Comparison of ENCODE assay signal across 16 cellular contexts in the genomic region with DNA sequence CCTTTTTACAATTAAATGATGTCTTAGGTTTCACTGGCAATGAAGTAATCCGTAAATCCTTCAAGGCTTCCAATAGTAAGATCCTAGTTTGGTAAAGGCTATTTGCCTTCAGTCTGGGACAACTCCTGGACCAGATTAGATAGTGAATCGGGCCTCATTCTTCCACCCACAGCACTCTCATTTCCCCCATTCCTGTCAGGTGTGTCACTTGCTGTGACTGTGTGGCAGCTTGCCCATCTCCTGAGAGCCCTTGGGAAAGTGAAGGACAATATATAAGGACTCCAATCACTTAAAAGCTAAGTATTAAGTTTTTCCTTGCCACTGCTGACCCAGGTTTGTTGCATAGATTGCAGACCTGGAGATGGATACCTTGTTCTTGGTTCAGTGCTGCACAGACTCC. TPM values are rescaled to one million over a fixed set of nuclear protein-coding genes. Genes with fewer than 3 reads are reported as not detected.
DNase-seq lines count a peak whose midpoint lies in the region; ATAC-seq and TF ChIP-seq lines count a peak whose summit lies in the region.
"Had no signal": no experiment of that assay in that cellular context is flagged by ENCODE, and none has a peak within 500 bp of the region (broad histone marks: within the 10 kb centered on the region; RNA-seq: fewer than 3 reads in every experiment).

No MANE protein-coding gene starts in this region.

- no peaks in the 10 kb centered on the region for H3K9me3 ChIP-seq in smooth muscle cell (replicated peaks; ENCODE audit: low read depth)
- H3K9me3 ChIP-seq in CD4-positive, alpha-beta memory T cell (ENCODE audit: control insufficient read depth in 1 of 2, low read length in 2 of 2) = no peaks in the 10 kb centered on the region
- H3K9me3 ChIP-seq: esophagus squamous epithelium had no signal

- H3F3A ChIP-seq in smooth muscle cell (ENCODE audit: low read depth) = no peaks in the 10 kb centered on the region

- TF ChIP-seq CTCF in RWPE1 (conservative IDR thresholded peaks at IDR 0.05; ENCODE audit: low read depth) = no peak
- TF ChIP-seq CTCF in fibroblast of the aortic adventitia (IDR thresholded peaks at IDR 0.05; ENCODE audit: insufficient read depth, low read length) = no peak
- no peak for TF ChIP-seq CTCF in smooth muscle cell (IDR thresholded peaks at IDR 0.05; ENCODE audit: borderline replicate concordance, insufficient read depth, poor library complexity, severe bottlenecking)
- no peak for TF ChIP-seq CTCF in lower leg skin (IDR thresholded peaks at IDR 0.05)

- WGBS in smooth muscle cell (ENCODE audit: low lambda C conversion rate) = 44% methylated on average over 2 of the region's 2 CpGs
- 67 to 70% methylated on average over 2 of the region's 2 CpGs for WGBS in lower leg skin, 2 donors

- H3K27ac Mint-ChIP-seq in CD4-positive, alpha-beta memory T cell = no peak overlapping the region
- H3K27ac Mint-ChIP-seq in natural killer cell treated with Interleukin-12 subunit alpha and Interleukin-12 subunit beta and Interleukin-15 and Interleukin-18, amount 100 ng/mL, for 72 hours = no peak overlapping the region

- no peak overlapping the region for H3K4me3 Mint-ChIP-seq in CD4-positive, alpha-beta memory T cell
- no peak overlapping the region for H3K4me3 Mint-ChIP-seq in natural killer cell treated with Interleukin-12 subunit alpha and Interleukin-12 subunit beta and Interleukin-15 and Interleukin-18, amount 100 ng/mL, for 72 hours

- H3K4me3 ChIP-seq in fibroblast of the aortic adventitia (ENCODE audit: low read depth, low read length) (no peak overlapping the region), smooth muscle cell (no peak overlapping the region), lower leg skin (ENCODE audit: low read depth, poor library complexity, severe bottlenecking) (no peak overlapping the region)
- H3K4me3 ChIP-seq in CD4-positive, alpha-beta memory T cell (ENCODE audit: low read length in 2 of 2) = no peak overlapping the region
- H3K4me3 ChIP-seq: esophagus squamous epithelium had no signal

- CTCF ChIA-PET in RWPE1 (lab: Yijun Ruan, JAX) = no interaction called here
- CTCF ChIA-PET in CD4-positive, alpha-beta memory T cell (lab: Charles Lee; ENCODE audit: partially characterized antibody) = no interaction called here

- H4K20me1 ChIP-seq in smooth muscle cell (ENCODE audit: low read depth) = no peaks in the 10 kb centered on the region

- POLR2A ChIA-PET in RWPE1 (lab: Yijun Ruan, JAX; ENCODE audit: low non-redundant PET) = no interaction called here
- POLR2A ChIA-PET in CD4-positive, alpha-beta memory T cell (lab: Charles Lee; ENCODE audit: partially characterized antibody) = no interaction called here

- H3K36me3 ChIP-seq in smooth muscle cell (ENCODE audit: low read depth) = no peaks in the 10 kb centered on the region
- no peaks in the 10 kb centered on the region for H3K36me3 ChIP-seq in CD4-positive, alpha-beta memory T cell (ENCODE audit: insufficient read depth, low read length)
- H3K36me3 ChIP-seq: esophagus squamous epithelium had no signal

- H3K27ac ChIP-seq in RWPE1 = no peak overlapping the region
- peak overlapping the region; percentile 48 for H3K27ac ChIP-seq in smooth muscle cell (ENCODE audit: low read depth)
- no peak overlapping the region for H3K27ac ChIP-seq in CD4-positive, alpha-beta memory T cell (ENCODE audit: low read depth, low read length)
- H3K27ac ChIP-seq: esophagus squamous epithelium had no signal

- intact Hi-C loops in CD4-positive, alpha-beta memory T cell (cut with micrococcal nuclease) = no loop called here
- intact Hi-C loops in lower leg skin (cut with DNase I; ENCODE audit: low total_unique reads) = loop anchor here (10.0 kb wide), 1 partner anchor 181 kb away; no protein-coding TSS in a partner anchor

- H3K9me3 Mint-ChIP-seq in CD4-positive, alpha-beta memory T cell = no peaks in the 10 kb centered on the region
- H3K9me3 Mint-ChIP-seq in natural killer cell treated with Interleukin-12 subunit alpha and Interleukin-12 subunit beta and Interleukin-15 and Interleukin-18, amount 100 ng/mL, for 72 hours = no peaks in the 10 kb centered on the region
- H3K9me3 Mint-ChIP-seq: CD14-positive monocyte had no signal

- no peak for TF ChIP-seq POLR2A in lower leg skin (IDR thresholded peaks at IDR 0.05)

- ATAC-seq in natural killer cell treated with Interleukin-12 subunit alpha and Interleukin-12 subunit beta and Interleukin-15 and Interleukin-18, amount 100 ng/mL, for 72 hours = no peak
- ATAC-seq in HG02885 (IDR thresholded peaks at IDR 0.05; ENCODE audit: poor library complexity, unreplicated experiment) = no peak
- ATAC-seq: stimulated activated naive CD8-positive, alpha-beta T cell treated with anti-CD3 and anti-CD28 coated beads, Interleukin-15, Interleukin-2, amounts not matched to agents 100 U/mL and 50 U/mL, for 24 hours had no signal

- no peaks in the 10 kb centered on the region for H3K36me3 Mint-ChIP-seq in CD4-positive, alpha-beta memory T cell
- no peaks in the 10 kb centered on the region for H3K36me3 Mint-ChIP-seq in natural killer cell treated with Interleukin-12 subunit alpha and Interleukin-12 subunit beta and Interleukin-15 and Interleukin-18, amount 100 ng/mL, for 72 hours

- peaks cover 3 to 5% of the 10 kb centered on the region in 2 donors for H3K27me3 Mint-ChIP-seq in CD4-positive, alpha-beta memory T cell
- H3K27me3 Mint-ChIP-seq in natural killer cell treated with Interleukin-12 subunit alpha and Interleukin-12 subunit beta and Interleukin-15 and Interleukin-18, amount 100 ng/mL, for 72 hours = peaks cover 7 to 15% of the 10 kb centered on the region in 2 donors

- H3K4me1 ChIP-seq in smooth muscle cell (ENCODE audit: low read depth) = peaks cover 6% of the 10 kb centered on the region
- no peaks in the 10 kb centered on the region for H3K4me1 ChIP-seq in CD4-positive, alpha-beta memory T cell (ENCODE audit: insufficient read depth, low read length)

- peak overlapping the region; percentile 13 for H3K4me2 ChIP-seq in smooth muscle cell

- H3K27me3 ChIP-seq in smooth muscle cell (ENCODE audit: low read depth) = no peaks in the 10 kb centered on the region
- no peaks in the 10 kb centered on the region for H3K27me3 ChIP-seq in CD4-positive, alpha-beta memory T cell (ENCODE audit: insufficient read depth, low read length)
- H3K27me3 ChIP-seq: esophagus squamous epithelium had no signal

- no peak overlapping the region for H3K9ac ChIP-seq in smooth muscle cell (ENCODE audit: low read depth)

- peaks cover 0 to 5% (median under 1%) of the 10 kb centered on the region in 4 donors for H3K4me1 Mint-ChIP-seq in CD4-positive, alpha-beta memory T cell
- H3K4me1 Mint-ChIP-seq in natural killer cell treated with Interleukin-12 subunit alpha and Interleukin-12 subunit beta and Interleukin-15 and Interleukin-18, amount 100 ng/mL, for 72 hours (ENCODE audit: low read depth in 2 of 2) = no peaks in the 10 kb centered on the region

- no peak overlapping the region for H2AFZ ChIP-seq in smooth muscle cell (ENCODE audit: low read depth)

- DNase-seq in GM03348 (ENCODE audit: low spot score) (peak; percentile 30), RWPE1 (ENCODE audit: low spot score) (peak; percentile 38), fibroblast of the aortic adventitia (ENCODE audit: low read depth) (peak; percentile 52), smooth muscle cell (lab: John Stamatoyannopoulos, UW; ENCODE audit: unreplicated experiment) (no peak), lower leg skin (ENCODE audit: low spot score in 2 of 2) (no peak)
- no peak for DNase-seq in CD4-positive, alpha-beta memory T cell
- DNase-seq in natural killer cell treated with Interleukin-12 subunit alpha and Interleukin-12 subunit beta and Interleukin-15 and Interleukin-18, amount 100 ng/mL, for 72 hours (ENCODE audit: low spot score) = no peak
- DNase-seq: activated gamma-delta T cell treated with Interleukin-2 at 50 U/mL for 16 hours; esophagus squamous epithelium; GDM1; NCI-H1417 treated with DMSO at 0.1 percent for 48 hours; NCI-H526; SHP77 treated with DMSO at 0.1 percent for 48 hours; stimulated activated naive CD8-positive, alpha-beta T cell treated with anti-CD3 and anti-CD28 coated beads, Interleukin-15, Interleukin-2, amounts not matched to agents 100 U/mL and 50 U/mL, for 24 hours had no signal

- H3K79me2 ChIP-seq in smooth muscle cell (ENCODE audit: low read depth) = peaks cover 2% of the 10 kb centered on the region

RNA-seq across cellular contexts. Expression of gene GASK1B, which starts 3.3 kb away (rescaled TPM):
- total RNA-seq in fibroblast of the aortic adventitia (ENCODE audit: low replicate concordance) (22.3 and 37.6 TPM in 2 replicates), smooth muscle cell (62.2 and 79.4 TPM in 2 replicates), lower leg skin (10 to 100 TPM in 1 of 4 donors, 1 to 10 TPM in 3; 3.8 to 10.8 (median 5.3) TPM)
- polyA plus RNA-seq in smooth muscle cell = 12.9 and 22.4 TPM in 2 replicates
- under 1 TPM; 0.58 to 0.70 TPM for total RNA-seq in CD4-positive, alpha-beta memory T cell
- not detected for polyA plus RNA-seq in CD4-positive, alpha-beta memory T cell
- not detected for total RNA-seq in natural killer cell treated with Interleukin-12 subunit alpha and Interleukin-12 subunit beta and Interleukin-15 and Interleukin-18, amount 100 ng/mL, for 72 hours

RNA-seq across cellular contexts. Expression of gene TMEM144, which starts 34.2 kb away (rescaled TPM):
- total RNA-seq in fibroblast of the aortic adventitia (ENCODE audit: low replicate concordance) (5.6 and 8.3 TPM in 2 replicates), smooth muscle cell (4.4 and 13.8 TPM in 2 replicates), lower leg skin (1 to 10 TPM; 3.9 to 5.3 (median 4.6) TPM)
- 0.48 and 2.7 TPM in 2 replicates for polyA plus RNA-seq in smooth muscle cell
- total RNA-seq in CD4-positive, alpha-beta memory T cell = under 1 TPM in 1 of 2 experiments, not detected in 1; 0.61 TPM
- polyA plus RNA-seq in CD4-positive, alpha-beta memory T cell = not detected
- total RNA-seq in natural killer cell treated with Interleukin-12 subunit alpha and Interleukin-12 subunit beta and Interleukin-15 and Interleukin-18, amount 100 ng/mL, for 72 hours = 1 to 10 TPM in 1 of 2 donors, under 1 TPM in 1; 1.00 to 2.2 TPM

Comparison
In these comparisons a context has a peak if more than half of its experiments do, and no peak if none do; other contexts are left out.
1. DNase-seq: peak in GM03348 (single experiment), RWPE1 (single experiment) and fibroblast of the aortic adventitia (single experiment); none in smooth muscle cell (single experiment), CD4-positive, alpha-beta memory T cell (0 of 5), lower leg skin (0 of 2) and natural killer cell treated with Interleukin-12 subunit alpha and Interleukin-12 subunit beta and Interleukin-15 and Interleukin-18, amount 100 ng/mL, for 72 hours (single experiment).